18 cellular contexts compared by ENCODE assay signal in genomic region chr2:50658883-50659282, GRCh38.
"Had no signal": no experiment of that assay in that cellular context is flagged by ENCODE, and none has a peak within 500 bp of the region (broad histone marks: within the 10 kb centered on the region; RNA-seq: fewer than 3 reads in every experiment).

No MANE protein-coding gene starts in this region.

- H3K4me1 Mint-ChIP-seq: activated T-helper 17 cell treated with anti-CD3 and anti-CD28 coated beads, Interleukin-2, amount 50 U/mL, for 72 hours; nephron had no signal

- H3K4me3 Mint-ChIP-seq: activated T-helper 17 cell treated with anti-CD3 and anti-CD28 coated beads, Interleukin-2, amount 50 U/mL, for 72 hours; dendritic cell treated with granulocyte-macrophage colony-stimulating factor and Interleukin-4, amounts not matched to agents 40 ng/mL and 50 ng/mL, for 4 days; nephron had no signal

- DNase-seq: activated CD4-positive, alpha-beta T cell treated with anti-CD3 and anti-CD28 coated beads, Interleukin-2, amount 50 U/mL, for 4 hours; activated CD4-positive, CD25-positive, alpha-beta regulatory T cell treated with anti-CD3 and anti-CD28 coated beads, Interleukin-2, amount 50 U/mL, for 72 hours; activated naive CD4-positive, alpha-beta T cell treated with Interleukin-2 at 50 U/mL for 16 hours; aorta; effector memory CD4-positive, alpha-beta T cell; left lung; nucleus accumbens; right cardiac atrium; small intestine; stimulated activated CD4-positive, alpha-beta T cell treated with anti-CD3 and anti-CD28 coated beads, Interleukin-4, amount 100 ng/mL, for 4 hours; stimulated activated CD8-positive, alpha-beta memory T cell treated with anti-CD3 and anti-CD28 coated beads, Interleukin-4, amount 100 ng/mL, for 48 hours; stimulated activated naive CD4-positive, alpha-beta T cell treated with Interleukin-2 at 50 U/mL for 16 hours; substantia nigra had no signal

- H3K4me1 ChIP-seq: left lung, tibial nerve had no signal

- FAIRE-seq: small intestine had no signal

- H3K36me3 ChIP-seq: left lung, tibial nerve had no signal

- H3K27me3 Mint-ChIP-seq: activated T-helper 17 cell treated with anti-CD3 and anti-CD28 coated beads, Interleukin-2, amount 50 U/mL, for 72 hours; dendritic cell treated with granulocyte-macrophage colony-stimulating factor and Interleukin-4, amounts not matched to agents 40 ng/mL and 50 ng/mL, for 4 days; progenitor cell of endocrine pancreas had no signal

- ATAC-seq: activated T-helper 17 cell treated with anti-CD3 and anti-CD28 coated beads, Interleukin-2, amount 50 U/mL, for 72 hours; left lung; right cardiac atrium had no signal

- H3K27ac ChIP-seq: left lung, tibial nerve had no signal

- H3K9me3 ChIP-seq: left lung, tibial nerve had no signal

- H3K27me3 ChIP-seq: left lung, tibial nerve had no signal

- H3K27ac Mint-ChIP-seq: activated T-helper 17 cell treated with anti-CD3 and anti-CD28 coated beads, Interleukin-2, amount 50 U/mL, for 72 hours; dendritic cell treated with granulocyte-macrophage colony-stimulating factor and Interleukin-4, amounts not matched to agents 40 ng/mL and 50 ng/mL, for 4 days; progenitor cell of endocrine pancreas had no signal

- H3K4me3 ChIP-seq: left lung, tibial nerve had no signal
